ENCODE assay signal across 29 cellular contexts in genomic region chr3:25610779-25611178, GRCh38.
"Had no signal": no experiment of that assay in that cellular context is flagged by ENCODE, and none has a peak within 500 bp of the region (broad histone marks: within the 10 kb centered on the region; RNA-seq: fewer than 3 reads in every experiment).

No MANE protein-coding gene starts in this region.

- H3K27me3 ChIP-seq: breast epithelium, colonic mucosa, dorsolateral prefrontal cortex, esophagus squamous epithelium, gastrocnemius medialis, neutrophil, pancreas, testis, upper lobe of left lung had no signal

- ATAC-seq: effector memory CD8-positive, alpha-beta T cell; gastrocnemius medialis; pancreas; right cardiac atrium; stimulated activated memory B cell treated with anti-CD40 and anti-IgM and Interleukin-4, amounts not matched to agents 10 μg/mL and 1 μg/mL and 100 μg/mL, for 72 hours had no signal

- H3K27ac ChIP-seq: breast epithelium, colonic mucosa, esophagus squamous epithelium, gastrocnemius medialis, left ventricle myocardium inferior, neutrophil, pancreas, SK-N-MC, testis, upper lobe of left lung, WERI-Rb-1 had no signal

- H3K4me3 ChIP-seq: breast epithelium, colonic mucosa, dorsolateral prefrontal cortex, esophagus squamous epithelium, gastrocnemius medialis, left ventricle myocardium inferior, pancreas, SK-N-MC, testis, upper lobe of left lung had no signal

- H3K9me3 Mint-ChIP-seq: effector memory CD8-positive, alpha-beta T cell; mesothelial cell of epicardium; nephron; stimulated activated memory B cell treated with anti-CD40 and anti-IgM and Interleukin-4, amounts not matched to agents 10 μg/mL and 1 μg/mL and 100 μg/mL, for 72 hours had no signal

- H3K4me1 Mint-ChIP-seq: mesothelial cell of epicardium; nephron; stimulated activated memory B cell treated with anti-CD40 and anti-IgM and Interleukin-4, amounts not matched to agents 10 μg/mL and 1 μg/mL and 100 μg/mL, for 72 hours had no signal

- H3K4me1 ChIP-seq: breast epithelium, colonic mucosa, esophagus squamous epithelium, gastrocnemius medialis, left ventricle myocardium inferior, pancreas, testis, upper lobe of left lung had no signal

- H3K4me3 Mint-ChIP-seq: activated CD8-positive, alpha-beta memory T cell treated with anti-CD3 and anti-CD28 coated beads, Interleukin-2, amount 10 ng/mL, durations not matched to agents 7 days and 5 days; effector memory CD8-positive, alpha-beta T cell; mesothelial cell of epicardium; nephron; stimulated activated memory B cell treated with anti-CD40 and anti-IgM and Interleukin-4, amounts not matched to agents 10 μg/mL and 1 μg/mL and 100 μg/mL, for 72 hours had no signal

- DNase-seq: activated CD4-positive, alpha-beta T cell treated with anti-CD3 and anti-CD28 coated beads for 1 hour; activated CD4-positive, alpha-beta T cell treated with anti-CD3 and anti-CD28 coated beads, Interleukin-2, amount 50 U/mL, for 4 hours; activated CD8-positive, alpha-beta memory T cell treated with anti-CD3 and anti-CD28 coated beads, Interleukin-2, amount 10 ng/mL, durations not matched to agents 7 days and 5 days; activated effector memory CD4-positive, alpha-beta T cell treated with Interleukin-2 at 50 U/mL for 16 hours; activated naive CD4-positive, alpha-beta T cell treated with anti-CD3 and anti-CD28 coated beads, Interleukin-2, amount 50 U/mL, for 16 hours; amniotic stem cell; colonic mucosa; dorsolateral prefrontal cortex; effector memory CD8-positive, alpha-beta T cell; esophagus squamous epithelium; gastrocnemius medialis; hippocampal formation; kidney glomerular epithelial cell; left ventricle myocardium inferior; mammary epithelial cell; pancreas; right cardiac atrium; SHP77 treated with DMSO at 0.1 percent for 48 hours; stimulated activated CD4-positive, alpha-beta T cell treated with anti-CD3 and anti-CD28 coated beads, Interleukin-2, amount 100 ng/mL, for 24 hours; SW 1271; testis; upper lobe of left lung; WERI-Rb-1 had no signal

- H3K27me3 Mint-ChIP-seq: activated CD8-positive, alpha-beta memory T cell treated with anti-CD3 and anti-CD28 coated beads, Interleukin-2, amount 10 ng/mL, durations not matched to agents 7 days and 5 days; effector memory CD8-positive, alpha-beta T cell; stimulated activated memory B cell treated with anti-CD40 and anti-IgM and Interleukin-4, amounts not matched to agents 10 μg/mL and 1 μg/mL and 100 μg/mL, for 72 hours had no signal

- H3K27ac Mint-ChIP-seq: nephron; stimulated activated memory B cell treated with anti-CD40 and anti-IgM and Interleukin-4, amounts not matched to agents 10 μg/mL and 1 μg/mL and 100 μg/mL, for 72 hours had no signal

- H3K9me3 ChIP-seq: breast epithelium, colonic mucosa, esophagus squamous epithelium, gastrocnemius medialis, left ventricle myocardium inferior, neutrophil, pancreas, testis, upper lobe of left lung had no signal
